ENCODE assay signal across 3 cellular contexts in the genomic region with DNA sequence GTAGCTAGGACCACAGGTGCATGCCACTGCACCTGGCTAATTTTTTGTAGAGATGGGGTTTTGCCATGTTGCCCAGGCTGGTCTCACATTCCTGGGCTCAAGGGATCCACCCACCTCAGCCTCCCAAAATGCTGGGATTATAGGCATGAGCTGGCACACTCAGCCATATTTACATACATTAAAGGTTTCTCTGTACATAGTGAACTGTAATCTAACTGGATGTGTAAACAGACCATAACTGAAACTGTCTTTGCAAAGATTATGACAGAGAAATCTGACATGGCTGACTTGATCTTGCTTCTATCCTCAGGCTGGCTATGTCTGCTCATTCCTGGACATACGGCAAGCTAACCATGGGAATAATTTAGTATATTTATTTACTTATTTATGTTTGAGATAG.
"Had no signal": no experiment of that assay in that cellular context is flagged by ENCODE, and none has a peak within 500 bp of the region (broad histone marks: within the 10 kb centered on the region; RNA-seq: fewer than 3 reads in every experiment).

No MANE protein-coding gene starts in this region.

- H3K4me3 ChIP-seq: GM12878 had no signal

- ATAC-seq: GM12878 had no signal

- DNase-seq: GDM1, GF-D8 had no signal
